Comparison of ENCODE assay signal across 12 cellular contexts in the genomic region with DNA sequence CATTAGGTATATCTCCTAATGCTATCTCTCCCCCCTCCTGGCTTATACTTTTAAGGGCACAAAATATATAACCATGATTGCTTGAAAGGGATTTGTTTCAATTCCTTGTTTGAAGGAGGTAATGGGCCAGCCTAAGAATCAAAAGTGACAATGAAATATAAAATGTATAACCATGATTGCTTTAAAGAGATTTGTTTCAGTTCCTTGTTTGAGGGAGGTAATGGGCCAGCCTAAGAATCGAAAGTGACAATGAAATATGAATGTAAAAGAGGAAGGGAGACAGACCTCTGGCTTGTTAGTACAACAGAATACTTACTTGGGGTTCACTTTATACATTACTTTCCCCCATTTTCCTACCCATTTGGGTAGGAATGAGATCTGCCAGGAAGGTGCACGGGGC. TPM values are rescaled to one million over a fixed set of nuclear protein-coding genes. Genes with fewer than 3 reads are reported as not detected.
A peak's percentile ranks its signal among the peaks of the same experiment; 100 is the strongest.
DNase-seq lines count a peak whose midpoint lies in the region; ATAC-seq and TF ChIP-seq lines count a peak whose summit lies in the region.
"Had no signal": no experiment of that assay in that cellular context is flagged by ENCODE, and none has a peak within 500 bp of the region (broad histone marks: within the 10 kb centered on the region; RNA-seq: fewer than 3 reads in every experiment).

No MANE protein-coding gene starts in this region.

- no peaks in the 10 kb centered on the region for H3K9me3 Mint-ChIP-seq in activated B cell treated with CpG ODN at 0.5 μM for 24 hours

- H3K27me3 ChIP-seq in vagina: no peaks in the 10 kb centered on the region
- H3K27me3 ChIP-seq: brain microvascular endothelial cell, gastrocnemius medialis, tibial artery had no signal

- H3K4me3 ChIP-seq in vagina: no peak overlapping the region
- H3K4me3 ChIP-seq: gastrocnemius medialis, tibial artery had no signal

- H3K4me3 Mint-ChIP-seq in activated B cell treated with CpG ODN at 0.5 μM for 24 hours: peak overlapping the region; percentile 15

- H3K9me3 ChIP-seq in vagina: no peaks in the 10 kb centered on the region
- H3K9me3 ChIP-seq: gastrocnemius medialis, tibial artery had no signal

- TF ChIP-seq CTCF in activated B cell treated with CpG ODN at 0.5 μM for 24 hours (IDR thresholded peaks at IDR 0.05) (no peak), vagina (IDR thresholded peaks at IDR 0.05) (no peak)

- H3K4me1 Mint-ChIP-seq in activated B cell treated with CpG ODN at 0.5 μM for 24 hours: peaks cover 24% of the 10 kb centered on the region

- POLR2A ChIA-PET in activated B cell treated with CpG ODN at 0.5 μM for 24 hours (lab: Charles Lee): no interaction called here

- H3K36me3 Mint-ChIP-seq in activated B cell treated with CpG ODN at 0.5 μM for 24 hours (ENCODE audit: low read depth): peaks cover 2% of the 10 kb centered on the region

- H3K36me3 ChIP-seq in vagina: no peaks in the 10 kb centered on the region
- H3K36me3 ChIP-seq: brain microvascular endothelial cell, gastrocnemius medialis, tibial artery had no signal

- TF ChIP-seq POLR2A in vagina (IDR thresholded peaks at IDR 0.05): no peak

- H3K27ac Mint-ChIP-seq in activated B cell treated with CpG ODN at 0.5 μM for 24 hours: peak overlapping the region; percentile 80

- ATAC-seq in GM18517 (IDR thresholded peaks at IDR 0.05; ENCODE audit: unreplicated experiment) (peak; percentile 98), GM21528 (IDR thresholded peaks at IDR 0.05; ENCODE audit: low FRiP score, unreplicated experiment) (peak; percentile 93), HG03175 (IDR thresholded peaks at IDR 0.05; ENCODE audit: unreplicated experiment) (peak; percentile 99), activated B cell treated with CpG ODN at 0.5 μM for 24 hours (ENCODE audit: low read depth) (peak; percentile 92), left colon (no peak)
- ATAC-seq: gastrocnemius medialis had no signal

- no peaks in the 10 kb centered on the region for H3K4me1 ChIP-seq in vagina
- H3K4me1 ChIP-seq: gastrocnemius medialis had no signal

- CTCF ChIA-PET in activated B cell treated with CpG ODN at 0.5 μM for 24 hours (lab: Charles Lee): no interaction called here

- no peak overlapping the region for H3K27ac ChIP-seq in vagina
- H3K27ac ChIP-seq: brain microvascular endothelial cell, gastrocnemius medialis, tibial artery had no signal

- H3K27me3 Mint-ChIP-seq in activated B cell treated with CpG ODN at 0.5 μM for 24 hours: peaks cover 7% of the 10 kb centered on the region

- intact Hi-C loops in activated B cell treated with CpG ODN at 0.5 μM for 24 hours (cut with micrococcal nuclease) (loop anchor here (1.0 to 5.0 kb wide), 2 partner anchors 38 to 74 kb away; no protein-coding TSS in a partner anchor), vagina (cut with DNase I) (no loop called here), left colon (cut with DNase I, micrococcal nuclease) (no loop called here)

- DNase-seq in activated B cell treated with CpG ODN at 0.5 μM for 24 hours (no peak), NCI-H1930 (lab: John Stamatoyannopoulos, UW) (no peak), vagina (ENCODE audit: extremely low spot score in 2 of 2) (no peak), NCI-H1417 (lab: John Stamatoyannopoulos, UW) (no peak), left colon (no peak)
- DNase-seq: brain microvascular endothelial cell, gastrocnemius medialis, NCI-H1436, tibial artery had no signal

RNA-seq across cellular contexts. Expression of a gene that starts 55.5 kb away (rescaled TPM):
- total RNA-seq in activated B cell treated with CpG ODN at 0.5 μM for 24 hours: 1.00 and 1.1 TPM in 2 replicates
- 9.8 TPM for total RNA-seq in vagina
- 1 to 10 TPM in 1 of 2 donors, under 1 TPM in 1; 0.82 to 1.5 TPM for total RNA-seq in left colon
